In genomic region chr7:159192761-159193453, GRCh38 we compare ENCODE assay signal across 23 cellular contexts. TPM values are rescaled to one million over a fixed set of nuclear protein-coding genes. Genes with fewer than 3 reads are reported as not detected.
"Had no signal": no experiment of that assay in that cellular context is flagged by ENCODE, and none has a peak within 500 bp of the region (broad histone marks: within the 10 kb centered on the region; RNA-seq: fewer than 3 reads in every experiment).

No MANE protein-coding gene starts in this region.

- H3K9me3 Mint-ChIP-seq: activated B cell treated with CpG ODN at 0.5 μM for 24 hours; activated naive CD4-positive, alpha-beta T cell treated with anti-CD3 and anti-CD28 coated beads, Interleukin-2, amount 50 U/mL, for 24 hours; activated T-cell treated with anti-CD3 and anti-CD28 coated beads, Interleukin-2, amount 50 U/mL, for 72 hours had no signal

- H3K27ac ChIP-seq: adrenal gland, breast epithelium, left ventricle myocardium inferior, pancreas, SK-N-MC, spleen, tibial artery had no signal

- H3K9me3 ChIP-seq: adrenal gland, pancreas, tibial artery had no signal

- DNase-seq: activated B cell treated with CpG ODN at 0.5 μM for 24 hours; activated CD4-positive, alpha-beta T cell treated with anti-CD3 and anti-CD28 coated beads for 48 hours; activated gamma-delta T cell; activated T-cell treated with anti-CD3 and anti-CD28 coated beads, Interleukin-2, amount 50 U/mL, for 72 hours; adrenal gland; dermis blood vessel endothelial cell; effector memory CD4-positive, alpha-beta T cell; foreskin melanocyte; kidney; left ventricle myocardium inferior; pancreas; spleen; stimulated activated CD4-positive, alpha-beta T cell treated with anti-CD3 and anti-CD28 coated beads, Interleukin-4, amount 100 ng/mL, for 4 hours; stimulated activated naive CD4-positive, alpha-beta T cell; T-helper 9 cell; tibial artery had no signal

- H3K4me1 ChIP-seq: breast epithelium, pancreas had no signal

- ATAC-seq: activated T-cell treated with anti-CD3 and anti-CD28 coated beads, Interleukin-2, amount 50 U/mL, for 72 hours; pancreas; sciatic nerve had no signal

- H3K4me3 Mint-ChIP-seq: activated B cell treated with CpG ODN at 0.5 μM for 24 hours; activated naive CD4-positive, alpha-beta T cell treated with anti-CD3 and anti-CD28 coated beads, Interleukin-2, amount 50 U/mL, for 24 hours; activated T-cell treated with anti-CD3 and anti-CD28 coated beads, Interleukin-2, amount 50 U/mL, for 72 hours had no signal

- H3K36me3 Mint-ChIP-seq: activated naive CD4-positive, alpha-beta T cell treated with anti-CD3 and anti-CD28 coated beads, Interleukin-2, amount 50 U/mL, for 24 hours had no signal

- H3K4me3 ChIP-seq: adrenal gland, breast epithelium, left ventricle myocardium inferior, pancreas, SK-N-MC, spleen, tibial artery had no signal

- H3K36me3 ChIP-seq: adrenal gland, breast epithelium, left ventricle myocardium inferior, pancreas, spleen, tibial artery had no signal

- H3K27me3 ChIP-seq: adrenal gland, breast epithelium, pancreas, spleen, tibial artery had no signal

- H3K27ac Mint-ChIP-seq: activated B cell treated with CpG ODN at 0.5 μM for 24 hours; activated naive CD4-positive, alpha-beta T cell treated with anti-CD3 and anti-CD28 coated beads, Interleukin-2, amount 50 U/mL, for 24 hours; activated T-cell treated with anti-CD3 and anti-CD28 coated beads, Interleukin-2, amount 50 U/mL, for 72 hours had no signal

- H3K27me3 Mint-ChIP-seq: activated B cell treated with CpG ODN at 0.5 μM for 24 hours had no signal

RNA-seq across cellular contexts. Expression of gene VIPR2, which starts 48.2 kb away (rescaled TPM):
- total RNA-seq: activated B cell treated with CpG ODN at 0.5 μM for 24 hours, dermis blood vessel endothelial cell, epithelial cell of proximal tubule, fibroblast of lung, pulmonary artery endothelial cell had no signal
- polyA plus RNA-seq: fibroblast of lung had no signal
